In genomic region chr1:103676335-103676734, GRCh38 we compare ENCODE assay signal across 6 cellular contexts. TPM values are rescaled to one million over a fixed set of nuclear protein-coding genes. Genes with fewer than 3 reads are reported as not detected.
"Had no signal": no experiment of that assay in that cellular context is flagged by ENCODE, and none has a peak within 500 bp of the region (broad histone marks: within the 10 kb centered on the region; RNA-seq: fewer than 3 reads in every experiment).

No MANE protein-coding gene starts in this region.

RNA-seq across cellular contexts. Expression of gene AMY1B, which starts 19.7 kb away (rescaled TPM):
- total RNA-seq: HepG2, HT-29, HT1080, IMR-90, K562 had no signal
- polyA plus RNA-seq: HepG2, IgD-negative memory B cell, IMR-90, K562 had no signal

RNA-seq across cellular contexts. Expression of gene AMY1A, which starts 20.8 kb away (rescaled TPM):
- total RNA-seq: HepG2, HT-29, HT1080, IMR-90 had no signal
- polyA plus RNA-seq: HepG2, IgD-negative memory B cell, IMR-90, K562 had no signal

RNA-seq across cellular contexts. Expression of gene AMY2A, which starts 59.1 kb away (rescaled TPM):
- total RNA-seq: HepG2, HT-29, HT1080, IMR-90 had no signal
- polyA plus RNA-seq: HepG2, IgD-negative memory B cell, IMR-90, K562 had no signal
